In the genomic region with DNA sequence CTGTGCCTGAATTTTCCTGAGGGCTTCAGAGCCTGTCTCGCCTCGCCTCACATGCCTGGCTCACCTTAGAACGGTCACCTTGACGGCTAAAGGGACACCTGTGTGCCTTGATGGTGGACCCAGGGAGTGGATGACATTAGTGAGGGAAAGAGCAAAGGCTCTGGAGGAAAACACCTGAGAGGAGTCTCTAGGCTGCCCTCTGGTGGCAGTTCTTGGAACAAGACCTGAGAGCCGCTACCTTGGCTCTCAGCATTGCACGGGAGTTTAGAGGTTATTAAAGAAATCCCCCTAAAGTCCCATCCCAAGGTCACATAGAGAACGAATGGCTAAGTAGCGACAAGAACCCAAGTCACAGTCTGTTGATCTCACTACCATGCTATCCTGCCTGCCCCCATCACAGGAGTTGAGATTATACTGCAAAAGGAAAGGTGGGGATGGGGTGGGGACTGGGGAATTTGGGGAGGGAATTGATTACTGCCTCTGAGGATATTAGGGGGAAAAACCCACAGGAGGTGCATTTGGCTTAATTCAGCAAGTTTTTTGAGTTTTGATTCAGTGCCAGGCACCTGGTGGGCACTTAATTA, we compare ENCODE assay signal across 9 cellular contexts. TPM values are rescaled to one million over a fixed set of nuclear protein-coding genes. Genes with fewer than 3 reads are reported as not detected.
A peak's percentile ranks its signal among the peaks of the same experiment; 100 is the strongest.
DNase-seq lines count a peak whose midpoint lies in the region; ATAC-seq and TF ChIP-seq lines count a peak whose summit lies in the region.
"Had no signal": no experiment of that assay in that cellular context is flagged by ENCODE, and none has a peak within 500 bp of the region (broad histone marks: within the 10 kb centered on the region; RNA-seq: fewer than 3 reads in every experiment).

No MANE protein-coding gene starts in this region.

- H3K27me3 ChIP-seq in BJ (ENCODE audit: control insufficient read depth, insufficient read depth, low read length) (no peaks in the 10 kb centered on the region; the same call in 1 of the 2 replicates), HAP-1 (ENCODE audit: low read depth) (no peaks in the 10 kb centered on the region)

- H3K27ac Mint-ChIP-seq in activated T-helper 17 cell treated with anti-CD3 and anti-CD28 coated beads, Interleukin-2, amount 50 U/mL, for 72 hours = no peak overlapping the region

- intact Hi-C loops in head of caudate nucleus (cut with DNase I) = no loop called here

- in situ Hi-C loops in HAP-1 (cut with MboI; ENCODE audit: low sequenced_read_pairs) = no loop called here

- ATAC-seq in activated T-helper 17 cell treated with anti-CD3 and anti-CD28 coated beads, Interleukin-2, amount 50 U/mL, for 72 hours (replicated peaks) = peak; percentile 68
- ATAC-seq in HG02885 (IDR thresholded peaks at IDR 0.05; ENCODE audit: poor library complexity, unreplicated experiment) (no peak), HG03025 (IDR thresholded peaks at IDR 0.05; ENCODE audit: low FRiP score, unreplicated experiment) (no peak)

- no peaks in the 10 kb centered on the region for H3K27me3 Mint-ChIP-seq in activated T-helper 17 cell treated with anti-CD3 and anti-CD28 coated beads, Interleukin-2, amount 50 U/mL, for 72 hours

- no peaks in the 10 kb centered on the region for H3K36me3 Mint-ChIP-seq in activated T-helper 17 cell treated with anti-CD3 and anti-CD28 coated beads, Interleukin-2, amount 50 U/mL, for 72 hours (ENCODE audit: low read depth)

- POLR2A ChIA-PET in BJ (lab: Charles Lee) = no interaction called here

- H3K4me3 ChIP-seq in BJ (ENCODE audit: low read depth, low read length) = no peak overlapping the region
- H3K4me3 ChIP-seq in HAP-1 = no peak overlapping the region

- no peak overlapping the region for H3K4me3 Mint-ChIP-seq in activated T-helper 17 cell treated with anti-CD3 and anti-CD28 coated beads, Interleukin-2, amount 50 U/mL, for 72 hours

- peaks cover 8% of the 10 kb centered on the region for H3K4me1 ChIP-seq in HAP-1

- no peaks in the 10 kb centered on the region for H3K9me3 ChIP-seq in HAP-1

- CTCF ChIA-PET in BJ (lab: Yijun Ruan, JAX) = interaction anchor here (0.6 to 8.2 kb wide), 20 partner anchors 7 to 239 kb away, joined by 3 to 66 read pairs (median 4); partner anchors contain the start of genes PSORS1C1, PSORS1C2 and TCF19

- peak; percentile 92 for TF ChIP-seq CTCF in BJ (IDR thresholded peaks at IDR 0.05; ENCODE audit: insufficient read depth, low read depth, low read length)

- H3K36me3 ChIP-seq in BJ (ENCODE audit: control insufficient read depth, insufficient read depth, low read length) = no peaks in the 10 kb centered on the region
- no peaks in the 10 kb centered on the region for H3K36me3 ChIP-seq in HAP-1 (replicated peaks)

- H3K9me3 Mint-ChIP-seq in activated T-helper 17 cell treated with anti-CD3 and anti-CD28 coated beads, Interleukin-2, amount 50 U/mL, for 72 hours = no peaks in the 10 kb centered on the region

- DNase-seq in BJ (ENCODE audit: low read depth) (no peak), HAP-1 (ENCODE audit: low spot score in 2 of 2) (peak; percentile 57 to 86), RKO (ENCODE audit: low spot score) (peak; percentile 24), head of caudate nucleus (peak in 41 of 42 donors; percentile 36 to 86 (median 68)), retina (peak; percentile 64)

- H3K4me1 Mint-ChIP-seq in activated T-helper 17 cell treated with anti-CD3 and anti-CD28 coated beads, Interleukin-2, amount 50 U/mL, for 72 hours = peaks cover 5% of the 10 kb centered on the region

RNA-seq across cellular contexts. Expression of gene CDSN, which starts 7.9 kb away (rescaled TPM):
- polyA plus RNA-seq in BJ (2011; rRNA removed) = not detected in 2 replicates
- polyA minus RNA-seq in BJ (2011; rRNA and poly(A)+ RNA removed) = not detected in 2 replicates
- not detected for total RNA-seq in activated T-helper 17 cell treated with anti-CD3 and anti-CD28 coated beads, Interleukin-2, amount 50 U/mL, for 72 hours
- total RNA-seq: skeletal muscle tissue had no signal

RNA-seq across cellular contexts. Expression of gene PSORS1C2, which starts 10.7 kb away (rescaled TPM):
- not detected in 2 replicates for polyA plus RNA-seq in BJ (2011; rRNA removed)
- not detected in 2 replicates for polyA minus RNA-seq in BJ (2011; rRNA and poly(A)+ RNA removed)
- total RNA-seq in activated T-helper 17 cell treated with anti-CD3 and anti-CD28 coated beads, Interleukin-2, amount 50 U/mL, for 72 hours = not detected
- total RNA-seq: skeletal muscle tissue had no signal

RNA-seq across cellular contexts. Expression of gene PSORS1C1, which starts 13.6 kb away (rescaled TPM):
- polyA plus RNA-seq in BJ (2011; rRNA removed) = 4.9 and 6.7 TPM in 2 replicates
- 2.8 and 5.9 TPM in 2 replicates for polyA minus RNA-seq in BJ (2011; rRNA and poly(A)+ RNA removed)
- total RNA-seq in activated T-helper 17 cell treated with anti-CD3 and anti-CD28 coated beads, Interleukin-2, amount 50 U/mL, for 72 hours = not detected

RNA-seq across cellular contexts. Expression of gene C6orf15, which starts 15.8 kb away (rescaled TPM):
- not detected in 2 replicates for polyA plus RNA-seq in BJ (2011; rRNA removed)
- polyA minus RNA-seq in BJ (2011; rRNA and poly(A)+ RNA removed) = not detected in 2 replicates
- not detected for total RNA-seq in activated T-helper 17 cell treated with anti-CD3 and anti-CD28 coated beads, Interleukin-2, amount 50 U/mL, for 72 hours
- total RNA-seq: skeletal muscle tissue had no signal

RNA-seq across cellular contexts. Expression of gene CCHCR1, which starts 29.4 kb away (rescaled TPM):
- polyA plus RNA-seq in BJ (2011; rRNA removed) = 11.0 and 15.5 TPM in 2 replicates
- 7.7 and 7.9 TPM in 2 replicates for polyA minus RNA-seq in BJ (2011; rRNA and poly(A)+ RNA removed)
- 10 to 100 TPM; 52.4 to 85.5 TPM for total RNA-seq in activated T-helper 17 cell treated with anti-CD3 and anti-CD28 coated beads, Interleukin-2, amount 50 U/mL, for 72 hours
